In genomic region chr17:11980813-11981212, GRCh38 we compare ENCODE assay signal across 14 cellular contexts. TPM values are rescaled to one million over a fixed set of nuclear protein-coding genes. Genes with fewer than 3 reads are reported as not detected.
DNase-seq lines count a peak whose midpoint lies in the region; ATAC-seq and TF ChIP-seq lines count a peak whose summit lies in the region.
"Had no signal": no experiment of that assay in that cellular context is flagged by ENCODE, and none has a peak within 500 bp of the region (broad histone marks: within the 10 kb centered on the region; RNA-seq: fewer than 3 reads in every experiment).

No MANE protein-coding gene starts in this region.

- H3K36me3 Mint-ChIP-seq in MCF 10A (ENCODE audit: insufficient read depth, unreplicated experiment): peaks cover 33% of the 10 kb centered on the region

- BruUV-seq in MCF 10A (replicated peaks; lab: Mats Ljungman, UMichigan): no TSS peak

- H3K27ac Mint-ChIP-seq in MCF 10A (ENCODE audit: low read depth, unreplicated experiment): no peak overlapping the region

- H3K4me3 Mint-ChIP-seq in MCF 10A (ENCODE audit: unreplicated experiment): no peak overlapping the region
- H3K4me3 Mint-ChIP-seq: effector memory CD8-positive, alpha-beta T cell had no signal

- H3K9me3 ChIP-seq in breast epithelium (no peaks in the 10 kb centered on the region), smooth muscle cell (replicated peaks; ENCODE audit: low read depth) (no peaks in the 10 kb centered on the region)
- H3K9me3 ChIP-seq: vagina had no signal

- H3F3A ChIP-seq in smooth muscle cell (ENCODE audit: low read depth): no peaks in the 10 kb centered on the region

- CTCF ChIA-PET in MCF 10A (lab: Yijun Ruan, JAX): interaction anchor here (0.6 to 7.5 kb wide), 11 partner anchors 12 to 1243 kb away, joined by 3 to 48 read pairs (median 5); no protein-coding TSS in a partner anchor

- H3K27ac ChIP-seq in breast epithelium (no peak overlapping the region), smooth muscle cell (ENCODE audit: low read depth) (no peak overlapping the region)
- H3K27ac ChIP-seq: KMS-11, vagina had no signal

- H3K4me3 ChIP-seq in breast epithelium: no peak overlapping the region
- H3K4me3 ChIP-seq in smooth muscle cell: no peak overlapping the region
- H3K4me3 ChIP-seq: vagina had no signal

- DNase-seq in MCF 10A (ENCODE audit: unreplicated experiment) (peak; percentile 38), breast epithelium (ENCODE audit: low spot score in 2 of 2) (no peak), OCI-M1 (lab: John Stamatoyannopoulos, UW) (peak; percentile 1), erythroblast (lab: John Stamatoyannopoulos, UW) (peak; percentile 9 to 36), smooth muscle cell (lab: John Stamatoyannopoulos, UW; ENCODE audit: unreplicated experiment) (no peak)
- DNase-seq in effector CD4-positive, alpha-beta T cell: no peak
- DNase-seq: activated T-cell treated with anti-CD3 and anti-CD28 coated beads, Interleukin-2, amount 50 U/mL, for 1 hour; effector memory CD8-positive, alpha-beta T cell; hypothalamus; stimulated activated CD4-positive, alpha-beta T cell treated with anti-CD3 and anti-CD28 coated beads, Interleukin-1b, Interleukin-23, amount 100 ng/mL, for 48 hours had no signal

- no peak for TF ChIP-seq POLR2A in breast epithelium (IDR thresholded peaks at IDR 0.05)
- no peak for TF ChIP-seq POLR2A in erythroblast (IDR thresholded peaks at IDR 0.05; ENCODE audit: low read length)

- peaks cover 17% of the 10 kb centered on the region for H3K4me1 Mint-ChIP-seq in MCF 10A (ENCODE audit: insufficient read depth, unreplicated experiment)

- H3K4me1 ChIP-seq in breast epithelium: no peaks in the 10 kb centered on the region
- no peaks in the 10 kb centered on the region for H3K4me1 ChIP-seq in smooth muscle cell (ENCODE audit: low read depth)

- H4K20me1 ChIP-seq in smooth muscle cell (ENCODE audit: low read depth): no peaks in the 10 kb centered on the region

- H3K27me3 Mint-ChIP-seq in MCF 10A (ENCODE audit: insufficient read depth, unreplicated experiment): no peaks in the 10 kb centered on the region
- H3K27me3 Mint-ChIP-seq: effector memory CD8-positive, alpha-beta T cell had no signal

- H3K9me3 Mint-ChIP-seq in MCF 10A (ENCODE audit: unreplicated experiment): no peaks in the 10 kb centered on the region
- H3K9me3 Mint-ChIP-seq: effector memory CD8-positive, alpha-beta T cell had no signal

- intact Hi-C loops in MCF 10A (cut with micrococcal nuclease) (loop anchor here (10.0 kb wide), 4 partner anchors 236 to 1246 kb away; partner anchors contain the start of gene TMEM220), breast epithelium (cut with DNase I; ENCODE audit: low total_unique reads) (no loop called here)

- no peak overlapping the region for H3K9ac ChIP-seq in smooth muscle cell (ENCODE audit: low read depth)
- H3K9ac ChIP-seq: KMS-11 had no signal

- H3K4me2 ChIP-seq in smooth muscle cell: no peak overlapping the region
- H3K4me2 ChIP-seq: KMS-11 had no signal

- 93% methylated on average over 2 of the region's 2 CpGs for WGBS in smooth muscle cell (ENCODE audit: low lambda C conversion rate)

- H3K79me2 ChIP-seq in smooth muscle cell (ENCODE audit: low read depth): no peaks in the 10 kb centered on the region

- POLR2A ChIA-PET in MCF 10A (lab: Yijun Ruan, JAX): interaction anchor here (0.6 to 2.4 kb wide), 4 partner anchors 36 to 281 kb away, joined by 3 to 15 read pairs (median 4); no protein-coding TSS in a partner anchor

- H3K36me3 ChIP-seq in breast epithelium (no peaks in the 10 kb centered on the region), smooth muscle cell (ENCODE audit: low read depth) (peaks cover 6% of the 10 kb centered on the region)

- H2AFZ ChIP-seq in smooth muscle cell (ENCODE audit: low read depth): no peak overlapping the region

- H3K27me3 ChIP-seq in breast epithelium (no peaks in the 10 kb centered on the region), smooth muscle cell (ENCODE audit: low read depth) (no peaks in the 10 kb centered on the region)
- H3K27me3 ChIP-seq: vagina had no signal

- ATAC-seq in HG03196 (IDR thresholded peaks at IDR 0.05; ENCODE audit: unreplicated experiment) (no peak), HG03565 (IDR thresholded peaks at IDR 0.05; ENCODE audit: unreplicated experiment) (no peak)
- ATAC-seq: effector memory CD8-positive, alpha-beta T cell had no signal

- TF ChIP-seq CTCF in MCF 10A (IDR thresholded peaks at IDR 0.05; ENCODE audit: unreplicated experiment) (peak; percentile 39), breast epithelium (IDR thresholded peaks at IDR 0.05) (no peak), smooth muscle cell (IDR thresholded peaks at IDR 0.05; ENCODE audit: borderline replicate concordance, insufficient read depth, poor library complexity, severe bottlenecking) (peak; percentile 26)

RNA-seq across cellular contexts. Expression of gene ZNF18, which starts 16.5 kb away (rescaled TPM):
- total RNA-seq in MCF 10A (2022) (4.6 and 7.3 TPM in 2 replicates), breast epithelium (10 to 100 TPM in 2 of 3 donors, 1 to 10 TPM in 1; 7.5 to 11.6 (median 10.2) TPM), smooth muscle cell (8.6 and 9.7 TPM in 2 replicates)
- 10.9 and 11.8 TPM in 2 replicates for polyA plus RNA-seq in smooth muscle cell

RNA-seq across cellular contexts. Expression of gene MAP2K4, which starts 39.9 kb away (rescaled TPM):
- 29.2 and 42.3 TPM in 2 replicates for total RNA-seq in MCF 10A (2022)
- total RNA-seq in breast epithelium: 10 to 100 TPM; 23.2 to 47.6 (median 38.7) TPM
- total RNA-seq in smooth muscle cell: 54.9 and 60.4 TPM in 2 replicates
- 33.0 and 34.4 TPM in 2 replicates for polyA plus RNA-seq in smooth muscle cell

Comparison
In these comparisons a context has a peak if more than half of its experiments do, and no peak if none do; other contexts are left out.
1. DNase-seq: peak in MCF 10A (single experiment), OCI-M1 (single experiment) and erythroblast (2 of 2); none in breast epithelium (0 of 2), smooth muscle cell (single experiment) and effector CD4-positive, alpha-beta T cell (single experiment).
2. CTCF ChIP-seq: peak in MCF 10A (single experiment) and smooth muscle cell (single experiment); none in breast epithelium (0 of 3).